In genomic region chr15:40300367-40300766, GRCh38 we compare ENCODE assay signal across 37 cellular contexts. TPM values are rescaled to one million over a fixed set of nuclear protein-coding genes. Genes with fewer than 3 reads are reported as not detected.
"Had no signal": no experiment of that assay in that cellular context is flagged by ENCODE, and none has a peak within 500 bp of the region (broad histone marks: within the 10 kb centered on the region; RNA-seq: fewer than 3 reads in every experiment).

No MANE protein-coding gene starts in this region.

- H3K27me3 ChIP-seq: adrenal gland, body of pancreas, brain microvascular endothelial cell, breast epithelium had no signal

- H3K36me3 ChIP-seq: adrenal gland, brain microvascular endothelial cell, breast epithelium had no signal

- FAIRE-seq: astrocyte, TTC549 had no signal

- H3K27ac ChIP-seq: adrenal gland, body of pancreas, brain microvascular endothelial cell, breast epithelium, VCaP had no signal

- ATAC-seq: activated CD8-positive, alpha-beta T cell treated with anti-CD3 and anti-CD28 coated beads for 36 hours; activated naive CD4-positive, alpha-beta T cell treated with anti-CD3 and anti-CD28 coated beads, Interleukin-2, amount 50 U/mL, for 72 hours; activated T-cell treated with anti-CD3 and anti-CD28 coated beads, Interleukin-2, amount 50 U/mL, for 4 hours; activated T-cell treated with anti-CD3 and anti-CD28 coated beads, Interleukin-2, amount 50 U/mL, for 72 hours; activated T-helper 17 cell treated with anti-CD3 and anti-CD28 coated beads, Interleukin-2, amount 50 U/mL, for 72 hours; body of pancreas had no signal

- DNase-seq: activated B cell treated with CpG ODN at 0.5 μM for 24 hours; activated CD4-positive, alpha-beta memory T cell treated with anti-CD3 and anti-CD28 coated beads for 36 hours; activated CD4-positive, alpha-beta T cell treated with anti-CD3 and anti-CD28 coated beads for 4 hours; activated CD4-positive, alpha-beta T cell treated with anti-CD3 and anti-CD28 coated beads, Interleukin-2, amount 10 ng/mL, durations not matched to agents 24 days and 14 days; activated CD4-positive, alpha-beta T cell treated with anti-CD3 and anti-CD28 coated beads, Interleukin-2, amount 50 U/mL, for 1 hour; activated CD4-positive, alpha-beta T cell treated with anti-CD3 and anti-CD28 coated beads, Interleukin-2, amount 50 U/mL, for 4 hours; activated CD4-positive, CD25-positive, alpha-beta regulatory T cell treated with anti-CD3 and anti-CD28 coated beads, Interleukin-2, amount 50 U/mL, for 72 hours; activated CD8-positive, alpha-beta memory T cell treated with anti-CD3 and anti-CD28 coated beads, Interleukin-2, amount 50 U/mL, for 4 hours; activated CD8-positive, alpha-beta T cell treated with anti-CD3 and anti-CD28 coated beads for 36 hours; activated effector memory CD4-positive, alpha-beta T cell treated with anti-CD3 and anti-CD28 coated beads, Interleukin-2, amount 50 U/mL, for 16 hours; activated gamma-delta T cell treated with Interleukin-2 at 50 U/mL for 16 hours; activated naive CD4-positive, alpha-beta T cell; activated naive CD4-positive, alpha-beta T cell treated with anti-CD3 and anti-CD28 coated beads for 36 hours; activated naive CD4-positive, alpha-beta T cell treated with anti-CD3 and anti-CD28 coated beads, Interleukin-2, amount 50 U/mL, for 16 hours; activated naive CD8-positive, alpha-beta T cell treated with anti-CD3 and anti-CD28 coated beads for 36 hours; activated T-cell treated with anti-CD3 and anti-CD28 coated beads for 4 hours; activated T-cell treated with anti-CD3 and anti-CD28 coated beads, Interleukin-2, amount 50 U/mL, for 1 hour; activated T-cell treated with anti-CD3 and anti-CD28 coated beads, Interleukin-2, amount 50 U/mL, for 4 hours; activated T-cell treated with anti-CD3 and anti-CD28 coated beads, Interleukin-2, amount 50 U/mL, for 72 hours; adrenal gland; amniotic stem cell; body of pancreas; brain microvascular endothelial cell; caudate nucleus; cerebellar nuclear complex; T-helper 2 cell; T-helper 9 cell had no signal

- H3K9me3 ChIP-seq: adrenal gland, body of pancreas, breast epithelium had no signal

- H3K4me1 ChIP-seq: adrenal gland, breast epithelium had no signal

- H3K4me3 ChIP-seq: adrenal gland, body of pancreas, breast epithelium had no signal

RNA-seq across cellular contexts. Expression of gene ANKRD63, which starts 17.5 kb away (rescaled TPM):
- total RNA-seq: activated B cell treated with CpG ODN at 0.5 μM for 24 hours; activated CD4-positive, alpha-beta memory T cell treated with anti-CD3 and anti-CD28 coated beads for 36 hours; activated CD4-positive, alpha-beta T cell treated with anti-CD3 and anti-CD28 coated beads, Interleukin-2, amount 10 ng/mL, durations not matched to agents 24 days and 14 days; activated CD8-positive, alpha-beta T cell treated with anti-CD3 and anti-CD28 coated beads for 36 hours; activated naive CD4-positive, alpha-beta T cell treated with anti-CD3 and anti-CD28 coated beads for 36 hours; activated naive CD4-positive, alpha-beta T cell treated with anti-CD3 and anti-CD28 coated beads, Interleukin-2, amount 50 U/mL, for 72 hours; activated naive CD8-positive, alpha-beta T cell treated with anti-CD3 and anti-CD28 coated beads for 36 hours; activated T-cell treated with anti-CD3 and anti-CD28 coated beads, Interleukin-2, amount 50 U/mL, for 4 hours; activated T-cell treated with anti-CD3 and anti-CD28 coated beads, Interleukin-2, amount 50 U/mL, for 72 hours; activated T-helper 1 cell treated with anti-CD3 and anti-CD28 coated beads, Interleukin-12 subunit alpha, Interleukin-12 subunit beta, Interleukin-2, Interleukin-4 antibody, amounts not matched to agents 30 ng/mL and 10 ng/mL and 1 ng/mL, durations not matched to agents 14 hours and 24 hours and 36 hours; activated T-helper 17 cell treated with anti-CD3 and anti-CD28 coated beads, Interleukin-2, amount 50 U/mL, for 72 hours; adrenal gland; aorta; astrocyte; body of pancreas; breast epithelium had no signal
- polyA plus RNA-seq: adrenal gland, aorta had no signal

RNA-seq across cellular contexts. Expression of gene PHGR1, which starts 50.5 kb away (rescaled TPM):
- total RNA-seq: activated B cell treated with CpG ODN at 0.5 μM for 24 hours; activated CD4-positive, alpha-beta memory T cell treated with anti-CD3 and anti-CD28 coated beads for 36 hours; activated CD4-positive, alpha-beta T cell treated with anti-CD3 and anti-CD28 coated beads, Interleukin-2, amount 10 ng/mL, durations not matched to agents 24 days and 14 days; activated CD8-positive, alpha-beta memory T cell treated with anti-CD3 and anti-CD28 coated beads for 36 hours; activated CD8-positive, alpha-beta T cell treated with anti-CD3 and anti-CD28 coated beads for 36 hours; activated naive CD4-positive, alpha-beta T cell treated with anti-CD3 and anti-CD28 coated beads for 36 hours; activated naive CD4-positive, alpha-beta T cell treated with anti-CD3 and anti-CD28 coated beads, Interleukin-2, amount 50 U/mL, for 72 hours; activated naive CD8-positive, alpha-beta T cell treated with anti-CD3 and anti-CD28 coated beads for 36 hours; activated T-cell treated with anti-CD3 and anti-CD28 coated beads, Interleukin-2, amount 50 U/mL, for 72 hours; activated T-helper 1 cell treated with anti-CD3 and anti-CD28 coated beads, Interleukin-12 subunit alpha, Interleukin-12 subunit beta, Interleukin-2, Interleukin-4 antibody, amounts not matched to agents 30 ng/mL and 10 ng/mL and 1 ng/mL, durations not matched to agents 14 hours and 24 hours and 36 hours; activated T-helper 17 cell treated with anti-CD3 and anti-CD28 coated beads, Interleukin-2, amount 50 U/mL, for 72 hours; aorta; astrocyte; body of pancreas; chondrocyte had no signal
